1 cellular context compared by ENCODE assay signal in the genomic region with DNA sequence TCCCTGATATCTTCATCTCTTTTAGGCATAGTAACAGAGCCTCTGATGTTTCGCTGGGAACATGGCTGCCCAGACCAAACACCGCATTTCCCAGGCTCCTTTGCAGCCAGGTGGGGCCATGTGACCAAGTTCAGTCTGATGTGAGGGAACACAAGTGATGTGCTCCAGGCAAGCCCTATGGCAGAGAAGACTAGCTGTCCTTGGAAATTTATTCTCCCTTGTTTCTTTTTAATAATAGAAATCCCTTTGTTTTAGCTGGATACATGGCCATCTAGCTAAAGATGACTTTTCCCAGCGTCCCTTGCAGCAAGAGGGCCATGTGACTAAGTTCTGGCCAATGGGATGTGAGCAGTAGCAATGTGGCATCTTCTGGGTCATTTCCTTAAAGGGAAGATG.
TF ChIP-seq lines count a peak whose summit lies in the region.

No MANE protein-coding gene starts in this region.

TF ChIP-seq in HepG2, 621 proteins besides CTCF, POLR2A, EP300 and RAD21:
- TF ChIP-seq ZNF17 (CRISPR knock-in tag; IDR thresholded peaks at IDR 0.05) = no peak
- no peak for TF ChIP-seq ZNF468 (CRISPR knock-in tag; IDR thresholded peaks at IDR 0.05)
- TF ChIP-seq ZNF563 (CRISPR knock-in tag; IDR thresholded peaks at IDR 0.05) = no peak
- no peak for TF ChIP-seq TBX2 (CRISPR knock-in tag; IDR thresholded peaks at IDR 0.05; ENCODE audit: borderline replicate concordance)
- TF ChIP-seq, protein P1, sequence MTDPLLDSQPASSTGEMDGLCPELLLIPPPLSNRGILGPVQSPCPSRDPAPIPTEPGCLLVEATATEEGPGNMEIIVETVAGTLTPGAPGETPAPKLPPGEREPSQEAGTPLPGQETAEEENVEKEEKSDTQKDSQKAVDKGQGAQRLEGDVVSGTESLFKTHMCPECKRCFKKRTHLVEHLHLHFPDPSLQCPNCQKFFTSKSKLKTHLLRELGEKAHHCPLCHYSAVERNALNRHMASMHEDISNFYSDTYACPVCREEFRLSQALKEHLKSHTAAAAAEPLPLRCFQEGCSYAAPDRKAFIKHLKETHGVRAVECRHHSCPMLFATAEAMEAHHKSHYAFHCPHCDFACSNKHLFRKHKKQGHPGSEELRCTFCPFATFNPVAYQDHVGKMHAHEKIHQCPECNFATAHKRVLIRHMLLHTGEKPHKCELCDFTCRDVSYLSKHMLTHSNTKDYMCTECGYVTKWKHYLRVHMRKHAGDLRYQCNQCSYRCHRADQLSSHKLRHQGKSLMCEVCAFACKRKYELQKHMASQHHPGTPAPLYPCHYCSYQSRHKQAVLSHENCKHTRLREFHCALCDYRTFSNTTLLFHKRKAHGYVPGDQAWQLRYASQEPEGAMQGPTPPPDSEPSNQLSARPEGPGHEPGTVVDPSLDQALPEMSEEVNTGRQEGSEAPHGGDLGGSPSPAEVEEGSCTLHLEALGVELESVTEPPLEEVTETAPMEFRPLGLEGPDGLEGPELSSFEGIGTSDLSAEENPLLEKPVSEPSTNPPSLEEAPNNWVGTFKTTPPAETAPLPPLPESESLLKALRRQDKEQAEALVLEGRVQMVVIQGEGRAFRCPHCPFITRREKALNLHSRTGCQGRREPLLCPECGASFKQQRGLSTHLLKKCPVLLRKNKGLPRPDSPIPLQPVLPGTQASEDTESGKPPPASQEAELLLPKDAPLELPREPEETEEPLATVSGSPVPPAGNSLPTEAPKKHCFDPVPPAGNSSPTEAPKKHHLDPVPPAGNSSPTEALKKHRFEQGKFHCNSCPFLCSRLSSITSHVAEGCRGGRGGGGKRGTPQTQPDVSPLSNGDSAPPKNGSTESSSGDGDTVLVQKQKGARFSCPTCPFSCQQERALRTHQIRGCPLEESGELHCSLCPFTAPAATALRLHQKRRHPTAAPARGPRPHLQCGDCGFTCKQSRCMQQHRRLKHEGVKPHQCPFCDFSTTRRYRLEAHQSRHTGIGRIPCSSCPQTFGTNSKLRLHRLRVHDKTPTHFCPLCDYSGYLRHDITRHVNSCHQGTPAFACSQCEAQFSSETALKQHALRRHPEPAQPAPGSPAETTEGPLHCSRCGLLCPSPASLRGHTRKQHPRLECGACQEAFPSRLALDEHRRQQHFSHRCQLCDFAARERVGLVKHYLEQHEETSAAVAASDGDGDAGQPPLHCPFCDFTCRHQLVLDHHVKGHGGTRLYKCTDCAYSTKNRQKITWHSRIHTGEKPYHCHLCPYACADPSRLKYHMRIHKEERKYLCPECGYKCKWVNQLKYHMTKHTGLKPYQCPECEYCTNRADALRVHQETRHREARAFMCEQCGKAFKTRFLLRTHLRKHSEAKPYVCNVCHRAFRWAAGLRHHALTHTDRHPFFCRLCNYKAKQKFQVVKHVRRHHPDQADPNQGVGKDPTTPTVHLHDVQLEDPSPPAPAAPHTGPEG (CRISPR knock-in tag; IDR thresholded peaks at IDR 0.05) = no peak
- no peak for TF ChIP-seq ZNF30 (CRISPR knock-in tag; IDR thresholded peaks at IDR 0.05)
- TF ChIP-seq ZNF143 (CRISPR knock-in tag; IDR thresholded peaks at IDR 0.05) = peak; percentile 76
- TF ChIP-seq, protein P2, sequence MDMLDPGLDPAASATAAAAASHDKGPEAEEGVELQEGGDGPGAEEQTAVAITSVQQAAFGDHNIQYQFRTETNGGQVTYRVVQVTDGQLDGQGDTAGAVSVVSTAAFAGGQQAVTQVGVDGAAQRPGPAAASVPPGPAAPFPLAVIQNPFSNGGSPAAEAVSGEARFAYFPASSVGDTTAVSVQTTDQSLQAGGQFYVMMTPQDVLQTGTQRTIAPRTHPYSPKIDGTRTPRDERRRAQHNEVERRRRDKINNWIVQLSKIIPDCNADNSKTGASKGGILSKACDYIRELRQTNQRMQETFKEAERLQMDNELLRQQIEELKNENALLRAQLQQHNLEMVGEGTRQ (IDR thresholded peaks at IDR 0.05; ENCODE audit: low read depth, low read length) = peak; percentile 25; the same call in 1 of the 2 replicates
- TF ChIP-seq, protein P2 (CRISPR knock-in tag; IDR thresholded peaks at IDR 0.05; ENCODE audit: borderline replicate concordance) = peak; percentile 41; the same call in 1 of the 2 replicates
- no peak for TF ChIP-seq ZNF121 (CRISPR knock-in tag; IDR thresholded peaks at IDR 0.05)
- TF ChIP-seq DPF2 (CRISPR knock-in tag; IDR thresholded peaks at IDR 0.05; ENCODE audit: borderline replicate concordance, low read depth) = no peak
- no peak for TF ChIP-seq ZNF7 (CRISPR knock-in tag; IDR thresholded peaks at IDR 0.05)
- no peak for TF ChIP-seq ZSCAN29 (CRISPR knock-in tag; conservative IDR thresholded peaks at IDR 0.05)
